Comparison of ENCODE assay signal across 19 cellular contexts in the genomic region with DNA sequence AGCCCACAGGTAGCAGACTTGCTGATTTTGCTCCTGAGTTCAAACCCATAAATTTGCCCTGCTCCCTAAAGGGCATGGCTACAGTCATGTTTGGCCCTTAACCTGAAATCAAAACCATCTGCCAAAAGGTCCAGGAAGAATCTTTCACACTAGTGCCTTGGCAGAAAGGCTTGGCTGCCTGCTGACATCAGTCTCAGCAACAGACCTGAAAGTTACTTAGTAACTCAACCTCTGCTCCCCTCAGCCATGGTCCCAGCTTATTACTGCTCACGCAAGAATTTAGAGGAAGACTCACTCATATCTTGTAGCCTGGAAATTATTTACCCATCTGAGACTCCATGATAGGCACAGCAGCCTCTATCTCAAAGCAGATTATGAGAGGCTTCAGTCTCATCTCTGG.
"Had no signal": no experiment of that assay in that cellular context is flagged by ENCODE, and none has a peak within 500 bp of the region (broad histone marks: within the 10 kb centered on the region; RNA-seq: fewer than 3 reads in every experiment).

No MANE protein-coding gene starts in this region.

- H3K4me3 ChIP-seq: gastrocnemius medialis, heart right ventricle, smooth muscle cell had no signal

- H3K27me3 ChIP-seq: gastrocnemius medialis, heart right ventricle had no signal

- DNase-seq: activated CD4-positive, alpha-beta T cell treated with anti-CD3 and anti-CD28 coated beads for 4 hours; activated CD8-positive, alpha-beta T cell treated with anti-CD3 and anti-CD28 coated beads for 36 hours; activated naive CD4-positive, alpha-beta T cell treated with Interleukin-2 at 50 U/mL for 16 hours; activated naive CD8-positive, alpha-beta T cell treated with anti-CD3 and anti-CD28 coated beads, Interleukin-2, amount 10 ng/mL, durations not matched to agents 7 days and 5 days; activated T-cell treated with anti-CD3 and anti-CD28 coated beads, Interleukin-2, amount 50 U/mL, for 24 hours; amygdala; caudate nucleus; effector memory CD8-positive, alpha-beta T cell; gastrocnemius medialis; heart right ventricle; midbrain; stimulated activated CD4-positive, alpha-beta T cell treated with anti-CD3 and anti-CD28 coated beads, Interleukin-4, amount 100 ng/mL, for 4 hours had no signal

- H3K36me3 ChIP-seq: gastrocnemius medialis, heart right ventricle had no signal

- H3K4me3 Mint-ChIP-seq: activated CD8-positive, alpha-beta T cell treated with anti-CD3 and anti-CD28 coated beads for 36 hours; activated naive CD8-positive, alpha-beta T cell treated with anti-CD3 and anti-CD28 coated beads, Interleukin-2, amount 10 ng/mL, durations not matched to agents 7 days and 5 days; activated T-cell treated with anti-CD3 and anti-CD28 coated beads, Interleukin-2, amount 50 U/mL, for 24 hours; brain; effector memory CD8-positive, alpha-beta T cell; stimulated activated memory B cell treated with anti-CD40 and anti-IgM and Interleukin-4, amounts not matched to agents 10 μg/mL and 1 μg/mL and 100 μg/mL, for 72 hours; WTC11 had no signal

- ATAC-seq: activated CD8-positive, alpha-beta T cell treated with anti-CD3 and anti-CD28 coated beads for 36 hours; effector memory CD8-positive, alpha-beta T cell; gastrocnemius medialis; heart right ventricle; left lobe of liver; sciatic nerve; stimulated activated memory B cell treated with anti-CD40 and anti-IgM and Interleukin-4, amounts not matched to agents 10 μg/mL and 1 μg/mL and 100 μg/mL, for 72 hours; WTC11 had no signal

- H3K4me1 Mint-ChIP-seq: activated naive CD8-positive, alpha-beta T cell treated with anti-CD3 and anti-CD28 coated beads, Interleukin-2, amount 10 ng/mL, durations not matched to agents 7 days and 5 days; brain; stimulated activated memory B cell treated with anti-CD40 and anti-IgM and Interleukin-4, amounts not matched to agents 10 μg/mL and 1 μg/mL and 100 μg/mL, for 72 hours; WTC11 had no signal

- H3K4me2 ChIP-seq: smooth muscle cell had no signal

- H3K9me3 ChIP-seq: gastrocnemius medialis had no signal

- H3K27ac ChIP-seq: gastrocnemius medialis, heart right ventricle had no signal

- H3K27ac Mint-ChIP-seq: activated CD8-positive, alpha-beta T cell treated with anti-CD3 and anti-CD28 coated beads for 36 hours; activated naive CD8-positive, alpha-beta T cell treated with anti-CD3 and anti-CD28 coated beads, Interleukin-2, amount 10 ng/mL, durations not matched to agents 7 days and 5 days; activated T-cell treated with anti-CD3 and anti-CD28 coated beads, Interleukin-2, amount 50 U/mL, for 24 hours; activated T-helper 2 cell treated with anti-CD3 and anti-CD28 coated beads, Interferon-gamma antibody, Interleukin-2, Interleukin-4, amounts not matched to agents 10 μg/mL and 5 μg/mL and 100 μg/mL, durations not matched to agents 14 hours and 24 hours and 36 hours; brain; effector memory CD8-positive, alpha-beta T cell; stimulated activated memory B cell treated with anti-CD40 and anti-IgM and Interleukin-4, amounts not matched to agents 10 μg/mL and 1 μg/mL and 100 μg/mL, for 72 hours; WTC11 had no signal

- H3K4me1 ChIP-seq: gastrocnemius medialis, heart right ventricle had no signal

- H3K27me3 Mint-ChIP-seq: activated CD8-positive, alpha-beta T cell treated with anti-CD3 and anti-CD28 coated beads for 36 hours; activated naive CD8-positive, alpha-beta T cell treated with anti-CD3 and anti-CD28 coated beads, Interleukin-2, amount 10 ng/mL, durations not matched to agents 7 days and 5 days; activated T-cell treated with anti-CD3 and anti-CD28 coated beads, Interleukin-2, amount 50 U/mL, for 24 hours; brain; effector memory CD8-positive, alpha-beta T cell; stimulated activated memory B cell treated with anti-CD40 and anti-IgM and Interleukin-4, amounts not matched to agents 10 μg/mL and 1 μg/mL and 100 μg/mL, for 72 hours had no signal
